In genomic region chr16:47342055-47342454, GRCh38 we compare ENCODE assay signal across 23 cellular contexts.
"Had no signal": no experiment of that assay in that cellular context is flagged by ENCODE, and none has a peak within 500 bp of the region (broad histone marks: within the 10 kb centered on the region; RNA-seq: fewer than 3 reads in every experiment).

No MANE protein-coding gene starts in this region.

- H3K27me3 ChIP-seq: esophagus muscularis mucosa, heart left ventricle, neutrophil, suprapubic skin, thyroid gland had no signal

- H3K27ac Mint-ChIP-seq: dendritic cell treated with granulocyte-macrophage colony-stimulating factor and Interleukin-4, amounts not matched to agents 40 ng/mL and 50 ng/mL, for 4 days; effector memory CD8-positive, alpha-beta T cell; stimulated activated effector memory CD8-positive, alpha-beta T cell treated with anti-CD3 and anti-CD28 coated beads, Interleukin-12 subunit alpha, Interleukin-12 subunit beta, amount 100 ng/mL, for 72 hours; type B pancreatic cell had no signal

- ATAC-seq: effector memory CD8-positive, alpha-beta T cell; heart left ventricle; left colon; mucosa of descending colon; naive thymus-derived CD8-positive, alpha-beta T cell; stimulated activated effector memory CD8-positive, alpha-beta T cell treated with anti-CD3 and anti-CD28 coated beads, Interleukin-12 subunit alpha, Interleukin-12 subunit beta, amount 100 ng/mL, for 72 hours; stimulated activated naive CD8-positive, alpha-beta T cell treated with anti-CD3 and anti-CD28 coated beads, Interleukin-15, Interleukin-2, amounts not matched to agents 100 U/mL and 50 U/mL, for 24 hours had no signal

- H3K4me2 ChIP-seq: smooth muscle cell had no signal

- H3K9me3 ChIP-seq: thyroid gland had no signal

- H3K9me3 Mint-ChIP-seq: effector memory CD8-positive, alpha-beta T cell had no signal

- FAIRE-seq: colon, frontal cortex, urothelium cell line had no signal

- DNase-seq: effector memory CD8-positive, alpha-beta T cell; heart left ventricle; hippocampal formation; left colon; mammary epithelial cell; mucosa of descending colon; naive thymus-derived CD8-positive, alpha-beta T cell; posterior cingulate gyrus; stimulated activated CD4-positive, alpha-beta T cell treated with anti-CD3 and anti-CD28 coated beads, Interleukin-4, amount 100 ng/mL, for 1 hour; stimulated activated CD8-positive, alpha-beta memory T cell treated with anti-CD3 and anti-CD28 coated beads, Interleukin-4, amount 100 ng/mL, for 48 hours; stimulated activated naive CD8-positive, alpha-beta T cell treated with anti-CD3 and anti-CD28 coated beads, Interleukin-15, Interleukin-2, amounts not matched to agents 100 U/mL and 50 U/mL, for 24 hours; thyroid gland had no signal

- H3K4me3 Mint-ChIP-seq: dendritic cell treated with granulocyte-macrophage colony-stimulating factor and Interleukin-4, amounts not matched to agents 40 ng/mL and 50 ng/mL, for 4 days; effector memory CD8-positive, alpha-beta T cell; naive thymus-derived CD8-positive, alpha-beta T cell; stimulated activated effector memory CD8-positive, alpha-beta T cell treated with anti-CD3 and anti-CD28 coated beads, Interleukin-12 subunit alpha, Interleukin-12 subunit beta, amount 100 ng/mL, for 72 hours; type B pancreatic cell had no signal

- H3K27me3 Mint-ChIP-seq: dendritic cell treated with granulocyte-macrophage colony-stimulating factor and Interleukin-4, amounts not matched to agents 40 ng/mL and 50 ng/mL, for 4 days; effector memory CD8-positive, alpha-beta T cell; naive thymus-derived CD8-positive, alpha-beta T cell; type B pancreatic cell had no signal

- H3K27ac ChIP-seq: epithelial cell of prostate, esophagus muscularis mucosa, heart left ventricle, neutrophil, suprapubic skin, thyroid gland had no signal

- H3K36me3 ChIP-seq: neutrophil, thyroid gland had no signal

- H3K4me1 ChIP-seq: esophagus muscularis mucosa, heart left ventricle, suprapubic skin, thyroid gland had no signal

- H3K36me3 Mint-ChIP-seq: stimulated activated effector memory CD8-positive, alpha-beta T cell treated with anti-CD3 and anti-CD28 coated beads, Interleukin-12 subunit alpha, Interleukin-12 subunit beta, amount 100 ng/mL, for 72 hours had no signal

- H3K4me3 ChIP-seq: esophagus muscularis mucosa, heart left ventricle, mucosa of descending colon, smooth muscle cell, suprapubic skin, thyroid gland had no signal
